ENCODE assay signal across 10 cellular contexts in the genomic region with DNA sequence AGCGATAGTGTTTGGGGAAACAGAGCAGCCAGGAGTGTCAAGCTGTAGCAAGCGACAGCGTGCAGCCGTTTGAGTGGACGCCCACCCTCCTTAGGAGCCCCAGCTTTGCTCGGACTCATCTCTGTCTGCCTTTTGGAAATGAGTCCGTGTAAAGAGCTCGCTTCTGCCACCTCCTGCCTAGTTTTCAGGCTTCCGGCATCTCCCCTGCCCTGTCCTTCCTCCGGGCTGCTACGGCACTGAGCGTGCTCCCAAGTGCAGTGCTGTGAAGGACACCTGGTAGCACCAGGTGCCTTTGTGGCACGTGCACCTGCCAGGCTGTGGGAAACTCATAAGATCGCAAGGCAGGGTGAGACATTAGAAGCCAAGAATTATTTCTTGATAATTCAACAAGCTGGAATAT.
DNase-seq lines count a peak whose midpoint lies in the region; ATAC-seq and TF ChIP-seq lines count a peak whose summit lies in the region.
"Had no signal": no experiment of that assay in that cellular context is flagged by ENCODE, and none has a peak within 500 bp of the region (broad histone marks: within the 10 kb centered on the region; RNA-seq: fewer than 3 reads in every experiment).

No MANE protein-coding gene starts in this region.

- peaks cover 33% of the 10 kb centered on the region for H3K4me1 Mint-ChIP-seq in endothelial cell (ENCODE audit: unreplicated experiment)
- H3K4me1 Mint-ChIP-seq in naive thymus-derived CD8-positive, alpha-beta T cell = peaks cover 3 to 18% (median 11%) of the 10 kb centered on the region in 4 donors
- peaks cover 1 to 8% of the 10 kb centered on the region in 2 donors for H3K4me1 Mint-ChIP-seq in immature natural killer cell

- peak overlapping the region; percentile 35 for H3K4me3 Mint-ChIP-seq in endothelial cell (ENCODE audit: unreplicated experiment)
- no peak overlapping the region for H3K4me3 Mint-ChIP-seq in naive thymus-derived CD8-positive, alpha-beta T cell
- no peak overlapping the region for H3K4me3 Mint-ChIP-seq in immature natural killer cell

- TF ChIP-seq CTCF in endothelial cell (IDR thresholded peaks at IDR 0.05; ENCODE audit: unreplicated experiment) = no peak

- DNase-seq in ELF-1 (ENCODE audit: low read depth, low spot score) (peak; percentile 30), NCI-H510A treated with DMSO at 0.1 percent for 48 hours (lab: John Stamatoyannopoulos, UW) (peak; percentile 58), endothelial cell (ENCODE audit: low spot score) (no peak), hypothalamus (lab: John Stamatoyannopoulos, UW) (no peak), NCI-H146 treated with DMSO at 0.1 percent for 48 hours (lab: John Stamatoyannopoulos, UW; ENCODE audit: unreplicated experiment) (no peak), immature natural killer cell (no peak)
- DNase-seq in naive thymus-derived CD8-positive, alpha-beta T cell = no peak
- no peak for DNase-seq in activated CD4-positive, CD25-positive, alpha-beta regulatory T cell treated with anti-CD3 and anti-CD28 coated beads, Interleukin-2, amount 50 U/mL, for 72 hours
- DNase-seq: OCI-M1, stomach had no signal

- POLR2A ChIA-PET in naive thymus-derived CD8-positive, alpha-beta T cell (lab: Charles Lee) = interaction anchor here (0.6 kb wide), 1 partner anchor 76 kb away, joined by 3 read pairs; no protein-coding TSS in a partner anchor

- no peak for ATAC-seq in naive thymus-derived CD8-positive, alpha-beta T cell

- H3K36me3 Mint-ChIP-seq in endothelial cell (ENCODE audit: low read depth, unreplicated experiment) = peaks cover 73% of the 10 kb centered on the region
- peaks cover 0 to 85% (median 15%) of the 10 kb centered on the region in 3 donors for H3K36me3 Mint-ChIP-seq in naive thymus-derived CD8-positive, alpha-beta T cell
- H3K36me3 Mint-ChIP-seq in immature natural killer cell = peaks cover 43 to 48% (median 46%) of the 10 kb centered on the region in 3 donors

- H3K9me3 Mint-ChIP-seq in endothelial cell (ENCODE audit: unreplicated experiment) (no peaks in the 10 kb centered on the region), immature natural killer cell (no peaks in the 10 kb centered on the region)
- H3K9me3 Mint-ChIP-seq in naive thymus-derived CD8-positive, alpha-beta T cell = no peaks in the 10 kb centered on the region

- H3K27me3 Mint-ChIP-seq in endothelial cell (ENCODE audit: unreplicated experiment) (peaks cover 21% of the 10 kb centered on the region), immature natural killer cell (ENCODE audit: low read depth in 3 of 3) (peaks cover 0 to 3% (median 2%) of the 10 kb centered on the region in 3 donors)
- no peaks in the 10 kb centered on the region for H3K27me3 Mint-ChIP-seq in naive thymus-derived CD8-positive, alpha-beta T cell

- H3K27ac Mint-ChIP-seq in endothelial cell (ENCODE audit: unreplicated experiment) (no peak overlapping the region), immature natural killer cell (no peak overlapping the region)
- H3K27ac Mint-ChIP-seq in naive thymus-derived CD8-positive, alpha-beta T cell = peak overlapping the region in 7 of 10 donors; percentile 48 to 75 (median 52)

Comparison
In these comparisons a context has a peak if more than half of its experiments do, and no peak if none do; other contexts are left out.
1. DNase-seq: peak in ELF-1 (single experiment) and NCI-H510A treated with DMSO at 0.1 percent for 48 hours (single experiment); none in endothelial cell (single experiment), naive thymus-derived CD8-positive, alpha-beta T cell (0 of 10), hypothalamus (0 of 51), activated CD4-positive, CD25-positive, alpha-beta regulatory T cell treated with anti-CD3 and anti-CD28 coated beads, Interleukin-2, amount 50 U/mL, for 72 hours (single experiment), NCI-H146 treated with DMSO at 0.1 percent for 48 hours (single experiment) and immature natural killer cell (0 of 3).
2. H3K27ac Mint-ChIP-seq: peak in naive thymus-derived CD8-positive, alpha-beta T cell (7 of 10); none in endothelial cell (single experiment) and immature natural killer cell (0 of 6).